ENCODE assay signal across 2 cellular contexts in the genomic region with DNA sequence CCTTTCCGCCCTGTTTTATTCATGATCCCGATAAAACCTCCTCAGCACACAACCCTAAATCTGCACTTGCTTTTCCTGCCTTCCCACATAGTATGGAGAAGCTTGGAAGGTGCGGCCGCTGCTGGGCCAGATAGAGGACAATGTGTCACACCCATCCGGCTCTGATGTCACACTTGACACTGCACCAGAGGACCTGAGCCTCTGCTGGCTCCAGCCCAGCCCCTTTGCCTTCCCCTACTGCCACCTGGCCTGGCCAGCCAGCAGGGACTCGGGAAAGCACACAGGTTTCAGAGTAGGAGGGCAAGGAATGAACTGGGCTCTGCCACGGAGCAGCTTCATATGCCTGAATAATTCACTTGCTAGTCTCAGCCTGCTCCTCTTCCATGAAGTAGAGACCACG. TPM values are rescaled to one million over a fixed set of nuclear protein-coding genes. Genes with fewer than 3 reads are reported as not detected.
"Had no signal": no experiment of that assay in that cellular context is flagged by ENCODE, and none has a peak within 500 bp of the region (broad histone marks: within the 10 kb centered on the region; RNA-seq: fewer than 3 reads in every experiment).

No MANE protein-coding gene starts in this region.

RNA-seq across cellular contexts. Expression of a gene that starts 2.6 kb away (rescaled TPM):
- polyA plus RNA-seq: immature natural killer cell; naive thymus-derived CD8-positive, alpha-beta T cell had no signal
